25 cellular contexts compared by ENCODE assay signal in genomic region chr13:74708629-74709028, GRCh38.
"Had no signal": no experiment of that assay in that cellular context is flagged by ENCODE, and none has a peak within 500 bp of the region (broad histone marks: within the 10 kb centered on the region; RNA-seq: fewer than 3 reads in every experiment).

No MANE protein-coding gene starts in this region.

- H3K4me2 ChIP-seq: KMS-11 had no signal

- H3K27me3 ChIP-seq: SJCRH30 had no signal

- H3K36me3 ChIP-seq: SJCRH30 had no signal

- H3K9ac ChIP-seq: KMS-11 had no signal

- H3K27ac ChIP-seq: HL-60, KMS-11, RWPE1, SJCRH30 had no signal

- H3K4me3 Mint-ChIP-seq: IgD-negative memory B cell had no signal

- H3K27me3 Mint-ChIP-seq: IgD-negative memory B cell had no signal

- H3K9me3 ChIP-seq: SJCRH30 had no signal

- H3K4me1 ChIP-seq: SJCRH30 had no signal

- H3K4me3 ChIP-seq: K562, SJCRH30 had no signal

- H3K4me1 Mint-ChIP-seq: IgD-negative memory B cell had no signal

- DNase-seq: Kasumi-1, MM.1S, NCI-H1048, NCI-H1105, NCI-H1417, NCI-H1436 treated with DMSO at 0.1 percent for 48 hours, NCI-H1694, NCI-H187 treated with DMSO at 0.1 percent for 48 hours, NCI-H2029 treated with DMSO at 0.1 percent for 48 hours, NCI-H2171 treated with DMSO at 0.1 percent for 48 hours, NCI-H345, NCI-H446 treated with DMSO at 0.1 percent for 48 hours, NCI-H510A treated with DMSO at 0.1 percent for 48 hours, NCI-H69, NCI-H774, PC-3, SHP77 treated with DMSO at 0.1 percent for 48 hours, SJCRH30 had no signal

- H3K27ac Mint-ChIP-seq: IgD-negative memory B cell had no signal

- ATAC-seq: K562, Panc1, PC-3, SK-N-SH treated with all-trans-retinoic acid at 6 μM for 48 hours had no signal
